In the genomic region with DNA sequence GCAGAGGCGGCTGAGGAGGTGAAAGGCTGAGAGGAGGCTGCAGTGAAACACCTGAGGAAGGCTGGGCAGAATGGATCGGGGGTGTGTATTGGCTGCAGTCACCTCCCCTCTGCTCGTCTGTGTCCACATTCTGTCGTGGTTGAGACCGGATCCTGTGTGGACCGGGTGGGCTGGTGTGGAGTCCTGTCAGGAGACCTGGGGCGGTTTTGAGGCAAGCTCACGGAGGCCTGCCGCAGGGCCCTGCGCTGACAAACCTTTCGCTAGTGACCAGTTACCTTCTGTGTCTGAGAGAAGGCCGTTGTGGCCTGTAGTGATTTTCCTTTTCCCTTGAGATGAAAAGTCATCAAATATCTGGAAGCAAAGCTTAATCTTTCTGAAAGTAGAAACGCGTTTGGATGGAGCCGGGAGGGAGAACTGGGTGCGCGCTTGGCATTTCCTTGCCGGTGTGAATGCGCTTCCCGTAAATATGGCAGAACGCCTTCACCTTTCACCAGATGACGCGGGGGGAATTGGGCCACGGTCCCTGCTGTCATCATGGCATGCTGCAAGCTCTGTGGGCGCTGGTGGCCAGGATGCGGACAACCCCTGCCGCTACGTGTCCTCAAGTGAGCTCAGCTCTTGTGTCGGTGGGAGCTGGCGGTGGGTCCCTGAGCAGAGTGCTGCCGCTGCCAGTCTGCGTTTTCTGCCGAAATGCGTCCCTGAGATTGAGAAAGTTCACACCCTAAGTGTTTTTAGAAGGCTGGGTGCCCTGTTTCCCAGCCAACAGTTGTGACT, we compare ENCODE assay signal across 12 cellular contexts. TPM values are rescaled to one million over a fixed set of nuclear protein-coding genes. Genes with fewer than 3 reads are reported as not detected.
DNase-seq lines count a peak whose midpoint lies in the region; ATAC-seq and TF ChIP-seq lines count a peak whose summit lies in the region.
"Had no signal": no experiment of that assay in that cellular context is flagged by ENCODE, and none has a peak within 500 bp of the region (broad histone marks: within the 10 kb centered on the region; RNA-seq: fewer than 3 reads in every experiment).

No MANE protein-coding gene starts in this region.

- H3K9ac ChIP-seq in adipocyte (ENCODE audit: low read length) (peak overlapping the region; percentile 8), mesendoderm (ENCODE audit: low read length) (no peak overlapping the region)

- no peak overlapping the region for H4K5ac ChIP-seq in mesendoderm (ENCODE audit: low read length)

- H3K9me3 Mint-ChIP-seq in CD4-positive, alpha-beta memory T cell = no peaks in the 10 kb centered on the region
- H3K9me3 Mint-ChIP-seq in HFFc6 (no peaks in the 10 kb centered on the region), nephron (no peaks in the 10 kb centered on the region)

- peak overlapping the region; percentile 90 to 98 (median 94) for H3K27ac Mint-ChIP-seq in CD4-positive, alpha-beta memory T cell
- peak overlapping the region; percentile 64 for H3K27ac Mint-ChIP-seq in HFFc6
- peak overlapping the region; percentile 84 to 99 (median 97) for H3K27ac Mint-ChIP-seq in nephron

- no peak overlapping the region for H2BK15ac ChIP-seq in mesendoderm (replicated peaks; ENCODE audit: low read depth)

- no peak overlapping the region for H4K8ac ChIP-seq in mesendoderm (ENCODE audit: low read depth, low read length)

- intact Hi-C loops in CD4-positive, alpha-beta memory T cell (cut with micrococcal nuclease) = no loop called here
- intact Hi-C loops in posterior vena cava (cut with DNase I) = no loop called here

- H3K4me1 ChIP-seq in CD4-positive, alpha-beta memory T cell (ENCODE audit: insufficient read depth, low read length) = peaks cover 69% of the 10 kb centered on the region
- H3K4me1 ChIP-seq in adipocyte (ENCODE audit: control insufficient read depth, insufficient read depth, low read length) (peaks cover 35% of the 10 kb centered on the region), mesendoderm (ENCODE audit: control insufficient read depth, low read depth, low read length) (no peaks in the 10 kb centered on the region)

- WGBS in mesendoderm (ENCODE audit: extremely low coverage, insufficient coverage, low lambda C conversion rate) = no CpG with 5 or more reads among the region's 34 CpGs

- H3K9me3 ChIP-seq in CD4-positive, alpha-beta memory T cell (ENCODE audit: control insufficient read depth in 1 of 2, low read length in 2 of 2) = no peaks in the 10 kb centered on the region
- no peaks in the 10 kb centered on the region for H3K9me3 ChIP-seq in adipocyte (ENCODE audit: control insufficient read depth, low read length)
- H3K9me3 ChIP-seq: lower lobe of right lung had no signal

- H3K23ac ChIP-seq in mesendoderm (ENCODE audit: low read length) = no peak overlapping the region

- H3K27me3 ChIP-seq in CD4-positive, alpha-beta memory T cell (ENCODE audit: insufficient read depth, low read length) = no peaks in the 10 kb centered on the region
- H3K27me3 ChIP-seq in adipocyte (replicated peaks; ENCODE audit: control insufficient read depth, insufficient read depth, low read length) (no peaks in the 10 kb centered on the region), mesendoderm (ENCODE audit: insufficient read depth, low read length, poor library complexity) (no peaks in the 10 kb centered on the region)

- no peak overlapping the region for H3K18ac ChIP-seq in mesendoderm (ENCODE audit: low read length)

- peak overlapping the region; percentile 63 for H3K27ac ChIP-seq in CD4-positive, alpha-beta memory T cell (ENCODE audit: low read depth, low read length)
- no peak overlapping the region for H3K27ac ChIP-seq in mesendoderm (ENCODE audit: low read depth, low read length)

- H3K4me2 ChIP-seq in mesendoderm (ENCODE audit: low read length) = no peak overlapping the region

- H3K79me2 ChIP-seq in mesendoderm (ENCODE audit: control insufficient read depth, insufficient read depth, low read length) = peaks cover 93% of the 10 kb centered on the region

- no peak for TF ChIP-seq CTCF in HFFc6 (IDR thresholded peaks at IDR 0.05)
- no peak for TF ChIP-seq CTCF in nephron (IDR thresholded peaks at IDR 0.05; ENCODE audit: unreplicated experiment in 3 of 3)

- DNase-seq in CD4-positive, alpha-beta memory T cell = no peak
- no peak for DNase-seq in HFFc6
- no peak for DNase-seq in adipocyte (ENCODE audit: low read depth)
- no peak for DNase-seq in mesendoderm
- DNase-seq in posterior vena cava (ENCODE audit: low spot score) = no peak
- DNase-seq in SHP77 treated with DMSO at 0.1 percent for 48 hours (lab: John Stamatoyannopoulos, UW) = no peak
- DNase-seq: lower lobe of right lung, NCI-H1930 had no signal

- H3K27me3 Mint-ChIP-seq in CD4-positive, alpha-beta memory T cell = no peaks in the 10 kb centered on the region
- H3K27me3 Mint-ChIP-seq in HFFc6 (ENCODE audit: insufficient read depth) = no peaks in the 10 kb centered on the region
- no peaks in the 10 kb centered on the region for H3K27me3 Mint-ChIP-seq in nephron (ENCODE audit: low read depth)

- CTCF ChIA-PET in CD4-positive, alpha-beta memory T cell (lab: Charles Lee; ENCODE audit: partially characterized antibody) = no interaction called here

- POLR2A ChIA-PET in CD4-positive, alpha-beta memory T cell (lab: Charles Lee; ENCODE audit: partially characterized antibody) = no interaction called here

- peaks cover 3% of the 10 kb centered on the region for H3K36me3 ChIP-seq in CD4-positive, alpha-beta memory T cell (ENCODE audit: insufficient read depth, low read length)
- H3K36me3 ChIP-seq in adipocyte (ENCODE audit: control insufficient read depth, insufficient read depth, low read length, severe bottlenecking) = no peaks in the 10 kb centered on the region
- peaks cover 2% of the 10 kb centered on the region for H3K36me3 ChIP-seq in mesendoderm (ENCODE audit: control insufficient read depth, insufficient read depth, low read length)

- H3K36me3 Mint-ChIP-seq in CD4-positive, alpha-beta memory T cell = peaks cover 9 to 44% of the 10 kb centered on the region in 2 donors
- H3K36me3 Mint-ChIP-seq in HFFc6 (ENCODE audit: low read depth) (peaks cover 17% of the 10 kb centered on the region), nephron (ENCODE audit: low read depth) (peaks cover 21% of the 10 kb centered on the region)

- no peak overlapping the region for H2AK5ac ChIP-seq in mesendoderm (ENCODE audit: low read length)

- no peak overlapping the region for H2BK120ac ChIP-seq in mesendoderm (ENCODE audit: low read depth, low read length)

- H3K4me3 Mint-ChIP-seq in CD4-positive, alpha-beta memory T cell = peak overlapping the region in 7 of 8 donors; percentile 59 to 80 (median 76)
- H3K4me3 Mint-ChIP-seq in HFFc6 (no peak overlapping the region), nephron (peak overlapping the region; percentile 78 to 87 (median 83))

- peak overlapping the region in 1 of 2 donors; percentile 41 for H3K4me3 ChIP-seq in CD4-positive, alpha-beta memory T cell (ENCODE audit: low read length in 2 of 2)
- H3K4me3 ChIP-seq in adipocyte (ENCODE audit: low read length) = no peak overlapping the region
- H3K4me3 ChIP-seq in mesendoderm (ENCODE audit: low read length) = no peak overlapping the region

- peaks cover 51% of the 10 kb centered on the region for H3K79me1 ChIP-seq in mesendoderm (ENCODE audit: low read length)

- H3K4ac ChIP-seq in mesendoderm (ENCODE audit: low read depth, low read length) = no peak overlapping the region

- no peak overlapping the region for H2BK5ac ChIP-seq in mesendoderm (ENCODE audit: low read length)

- no peak overlapping the region for H3K56ac ChIP-seq in mesendoderm (ENCODE audit: low read length)

- H3K4me1 Mint-ChIP-seq in CD4-positive, alpha-beta memory T cell = peaks cover 41 to 92% (median 71%) of the 10 kb centered on the region in 4 donors
- H3K4me1 Mint-ChIP-seq in HFFc6 (ENCODE audit: low read depth) (peaks cover 56% of the 10 kb centered on the region), nephron (peaks cover 47% of the 10 kb centered on the region)

- ATAC-seq in GM21576 (IDR thresholded peaks at IDR 0.05; ENCODE audit: unreplicated experiment) = no peak
- ATAC-seq: lower lobe of right lung had no signal

RNA-seq across cellular contexts. Expression of a gene that starts 6.2 kb away (rescaled TPM):
- total RNA-seq in CD4-positive, alpha-beta memory T cell = 10 to 100 TPM; 61.8 to 72.7 TPM
- polyA plus RNA-seq in CD4-positive, alpha-beta memory T cell = 10 to 100 TPM; 10.7 to 26.4 TPM
- 10 to 100 TPM; 15.6 to 19.0 (median 16.2) TPM for total RNA-seq in HFFc6 (2021; fragmentation: NEBNext Ultra II Directional; extraction: Animal tissue kit (Norgen Biotek cat#: 25700))
- 24.9 TPM for polyA plus RNA-seq in mesendoderm (2013, experiment 1 of 2)
- 22.2 TPM for polyA plus RNA-seq in mesendoderm (2013, experiment 2 of 2)
- 10 to 100 TPM; 14.7 to 20.9 TPM for total RNA-seq in posterior vena cava

RNA-seq across cellular contexts. Expression of a gene that starts 21.2 kb away (rescaled TPM):
- not detected for total RNA-seq in CD4-positive, alpha-beta memory T cell
- polyA plus RNA-seq in CD4-positive, alpha-beta memory T cell = not detected
- not detected for total RNA-seq in HFFc6 (2021; fragmentation: NEBNext Ultra II Directional; extraction: Animal tissue kit (Norgen Biotek cat#: 25700))
- 0.06 TPM for polyA plus RNA-seq in mesendoderm (2013, experiment 1 of 2)
- polyA plus RNA-seq in mesendoderm (2013, experiment 2 of 2) = not detected
- not detected for total RNA-seq in posterior vena cava
- total RNA-seq: epithelial cell of proximal tubule, temporal lobe had no signal
